Comparison of ENCODE assay signal across 19 cellular contexts in the genomic region with DNA sequence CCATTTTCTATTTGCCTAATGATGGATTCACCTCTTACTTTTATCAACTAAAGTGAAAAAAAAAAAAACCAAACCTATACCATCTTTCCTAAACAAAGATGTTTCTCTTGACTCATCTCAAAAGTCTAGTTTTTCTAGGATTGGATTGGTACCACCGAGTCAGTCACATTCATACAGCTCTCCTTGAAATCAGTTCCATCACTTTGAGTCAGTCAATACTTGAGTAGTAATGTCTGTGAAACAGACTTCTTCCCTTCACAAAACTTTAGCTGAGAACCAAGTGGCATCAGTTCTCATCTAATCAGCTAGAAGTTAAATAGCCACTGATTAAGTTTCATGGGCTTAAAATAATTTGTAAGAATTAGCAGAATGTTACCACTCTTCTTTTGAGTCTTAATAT. TPM values are rescaled to one million over a fixed set of nuclear protein-coding genes. Genes with fewer than 3 reads are reported as not detected.
A peak's percentile ranks its signal among the peaks of the same experiment; 100 is the strongest.
DNase-seq lines count a peak whose midpoint lies in the region; ATAC-seq, FAIRE-seq and TF ChIP-seq lines count a peak whose summit lies in the region.
"Had no signal": no experiment of that assay in that cellular context is flagged by ENCODE, and none has a peak within 500 bp of the region (broad histone marks: within the 10 kb centered on the region; RNA-seq: fewer than 3 reads in every experiment).

No MANE protein-coding gene starts in this region.

- FAIRE-seq in GM19239 (lab: Jason Lieb, UNC) = peak; percentile 79

- peaks cover 82% of the 10 kb centered on the region for H3K4me1 Mint-ChIP-seq in activated T-cell treated with anti-CD3 and anti-CD28 coated beads, Interleukin-2, amount 50 U/mL, for 4 hours (ENCODE audit: low read depth)
- H3K4me1 Mint-ChIP-seq in chondrocyte (ENCODE audit: low read depth) = peaks cover 86% of the 10 kb centered on the region
- H3K4me1 Mint-ChIP-seq in glutamatergic neuron (ENCODE audit: low read depth, unreplicated experiment) = peaks cover 31% of the 10 kb centered on the region

- in situ Hi-C loops in Panc1 (cut with HindIII; ENCODE audit: low pct_unique_long_range_greater_than_20kb, low sequenced_read_pairs) = no loop called here

- no peak for TF ChIP-seq CTCF in Panc1 (IDR thresholded peaks at IDR 0.05)
- TF ChIP-seq CTCF in chondrocyte (IDR thresholded peaks at IDR 0.05) = no peak
- no peak for TF ChIP-seq CTCF in glutamatergic neuron (IDR thresholded peaks at IDR 0.05; ENCODE audit: partially characterized antibody, unreplicated experiment)

- DNase-seq in activated T-cell treated with anti-CD3 and anti-CD28 coated beads, Interleukin-2, amount 50 U/mL, for 4 hours = no peak
- no peak for DNase-seq in activated T-cell treated with anti-CD3 and anti-CD28 coated beads, Interleukin-2, amount 50 U/mL, for 1 hour
- DNase-seq in GM19239 (ENCODE audit: insufficient read length, low spot score) (no peak), Panc1 (ENCODE audit: low read depth, low spot score) (no peak), chondrocyte (ENCODE audit: low spot score) (no peak), glutamatergic neuron (no peak), SW480 (ENCODE audit: low spot score) (no peak)
- DNase-seq: AML-193, Caco-2, DMS53, GDM1, NCI-H1436 treated with DMSO at 0.1 percent for 48 hours, NCI-H2081 treated with DMSO at 0.1 percent for 48 hours, NCI-H524 treated with DMSO at 0.1 percent for 48 hours, OCI-M1 had no signal

- no peaks in the 10 kb centered on the region for H3K27me3 ChIP-seq in Panc1 (ENCODE audit: control insufficient read depth, insufficient read depth, low read length)

- peaks cover 12% of the 10 kb centered on the region; the same call in 1 of the 2 replicates for H3K9me3 ChIP-seq in Panc1 (ENCODE audit: control insufficient read depth, insufficient read depth, low read depth, low read length)
- H3K9me3 ChIP-seq: Caco-2 had no signal

- POLR2A ChIA-PET in Panc1 (lab: Charles Lee) = no interaction called here

- ATAC-seq in activated T-cell treated with anti-CD3 and anti-CD28 coated beads, Interleukin-2, amount 50 U/mL, for 4 hours = peak in 1 of 2 donors; percentile 29
- ATAC-seq in Panc1 (no peak), GM18517 (IDR thresholded peaks at IDR 0.05; ENCODE audit: unreplicated experiment) (no peak)
- ATAC-seq: GM23338 had no signal

- no peak overlapping the region for H3K4me3 ChIP-seq in Panc1 (ENCODE audit: low read depth in 2 of 2, low read length in 2 of 2)
- H3K4me3 ChIP-seq: GM23338 had no signal

- intact Hi-C loops in Panc1 (cut with micrococcal nuclease; ENCODE audit: unreplicated experiment) = no loop called here

- H3K4me1 ChIP-seq in Panc1 (ENCODE audit: control insufficient read depth, insufficient read depth, low read length) = peaks cover 50% of the 10 kb centered on the region
- H3K4me1 ChIP-seq: Caco-2 had no signal

- peak overlapping the region; percentile 39; the same call in 1 of the 2 replicates for H3K27ac ChIP-seq in Panc1 (ENCODE audit: low read length)
- H3K27ac ChIP-seq: RWPE1 had no signal

- no peaks in the 10 kb centered on the region; the same call in 1 of the 2 replicates for H3K36me3 ChIP-seq in Panc1 (ENCODE audit: control insufficient read depth, insufficient read depth, low read length)

- peak overlapping the region; percentile 22 for H3K4me3 Mint-ChIP-seq in activated T-cell treated with anti-CD3 and anti-CD28 coated beads, Interleukin-2, amount 50 U/mL, for 4 hours
- H3K4me3 Mint-ChIP-seq in chondrocyte (ENCODE audit: unreplicated experiment) (no peak overlapping the region), glutamatergic neuron (ENCODE audit: unreplicated experiment) (no peak overlapping the region)
- H3K4me3 Mint-ChIP-seq: GM23338, IgD-negative memory B cell had no signal

- H3K27me3 Mint-ChIP-seq in activated T-cell treated with anti-CD3 and anti-CD28 coated beads, Interleukin-2, amount 50 U/mL, for 4 hours (ENCODE audit: low read depth) = no peaks in the 10 kb centered on the region
- H3K27me3 Mint-ChIP-seq in chondrocyte (ENCODE audit: low read depth) (no peaks in the 10 kb centered on the region), glutamatergic neuron (ENCODE audit: unreplicated experiment) (no peaks in the 10 kb centered on the region)
- H3K27me3 Mint-ChIP-seq: IgD-negative memory B cell had no signal

- H3K27ac Mint-ChIP-seq in chondrocyte (ENCODE audit: unreplicated experiment) (peak overlapping the region; percentile 70), glutamatergic neuron (ENCODE audit: unreplicated experiment) (no peak overlapping the region)
- H3K27ac Mint-ChIP-seq: GM23338, IgD-negative memory B cell had no signal

- H3K36me3 Mint-ChIP-seq in activated T-cell treated with anti-CD3 and anti-CD28 coated beads, Interleukin-2, amount 50 U/mL, for 4 hours (ENCODE audit: insufficient read depth) = peaks cover 61% of the 10 kb centered on the region
- H3K36me3 Mint-ChIP-seq in chondrocyte (ENCODE audit: low read depth) (peaks cover 6% of the 10 kb centered on the region), glutamatergic neuron (ENCODE audit: unreplicated experiment) (peaks cover 9% of the 10 kb centered on the region)

- CTCF ChIA-PET in Panc1 (lab: Charles Lee) = interaction anchor here (0.6 kb wide), 2 partner anchors 100 to 224 kb away, joined by 3 read pairs; no protein-coding TSS in a partner anchor

- no TSS peak for BruUV-seq in Panc1 (replicated peaks; lab: Mats Ljungman, UMichigan)

- H3K9me3 Mint-ChIP-seq in activated T-cell treated with anti-CD3 and anti-CD28 coated beads, Interleukin-2, amount 50 U/mL, for 4 hours = peaks cover 17% of the 10 kb centered on the region
- H3K9me3 Mint-ChIP-seq in chondrocyte (ENCODE audit: low read depth) (no peaks in the 10 kb centered on the region), glutamatergic neuron (ENCODE audit: unreplicated experiment) (no peaks in the 10 kb centered on the region)
- H3K9me3 Mint-ChIP-seq: GM23338 had no signal

RNA-seq across cellular contexts. Expression of a gene that starts 13.3 kb away (rescaled TPM):
- total RNA-seq in activated T-cell treated with anti-CD3 and anti-CD28 coated beads, Interleukin-2, amount 50 U/mL, for 4 hours = 100 to 1,000 TPM; 310 to 350 (median 347) TPM
- total RNA-seq in Panc1 (2021; ENCODE audit: unreplicated experiment) (57.4 TPM), chondrocyte (161 to 162 TPM (median 162 TPM) in 3 replicates), glutamatergic neuron (ENCODE audit: unreplicated experiment) (111 TPM)
- 8.6 TPM for polyA plus RNA-seq in Panc1 (2012; ENCODE audit: insufficient read length)
